ENCODE assay signal across 3 cellular contexts in the genomic region with DNA sequence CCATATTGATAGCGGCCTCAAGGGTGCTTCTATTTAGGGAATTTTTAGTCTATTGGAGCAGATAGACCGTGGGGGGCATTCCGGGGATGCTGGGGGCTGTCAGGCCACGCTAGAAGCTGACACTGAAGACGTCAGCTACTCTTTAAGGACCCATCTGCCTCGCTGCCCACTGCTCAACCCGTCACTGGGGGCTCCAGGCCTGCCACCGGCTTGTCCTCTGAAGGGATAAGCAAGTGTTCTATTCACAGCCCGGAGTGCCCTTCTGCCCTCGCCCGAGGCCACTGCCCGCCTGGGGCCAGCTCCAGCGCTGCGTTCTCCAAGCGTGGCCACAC.
A peak's percentile ranks its signal among the peaks of the same experiment; 100 is the strongest.
TF ChIP-seq lines count a peak whose summit lies in the region.

No MANE protein-coding gene starts in this region.

TF ChIP-seq in A549, 52 proteins besides CTCF, POLR2A, EP300 and RAD21 (continued from another document and continues in another):
- TF ChIP-seq, protein P1, sequence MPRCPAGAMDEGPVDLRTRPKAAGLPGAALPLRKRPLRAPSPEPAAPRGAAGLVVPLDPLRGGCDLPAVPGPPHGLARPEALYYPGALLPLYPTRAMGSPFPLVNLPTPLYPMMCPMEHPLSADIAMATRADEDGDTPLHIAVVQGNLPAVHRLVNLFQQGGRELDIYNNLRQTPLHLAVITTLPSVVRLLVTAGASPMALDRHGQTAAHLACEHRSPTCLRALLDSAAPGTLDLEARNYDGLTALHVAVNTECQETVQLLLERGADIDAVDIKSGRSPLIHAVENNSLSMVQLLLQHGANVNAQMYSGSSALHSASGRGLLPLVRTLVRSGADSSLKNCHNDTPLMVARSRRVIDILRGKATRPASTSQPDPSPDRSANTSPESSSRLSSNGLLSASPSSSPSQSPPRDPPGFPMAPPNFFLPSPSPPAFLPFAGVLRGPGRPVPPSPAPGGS (IDR thresholded peaks at IDR 0.05): no peak
- TF ChIP-seq, protein P2, sequence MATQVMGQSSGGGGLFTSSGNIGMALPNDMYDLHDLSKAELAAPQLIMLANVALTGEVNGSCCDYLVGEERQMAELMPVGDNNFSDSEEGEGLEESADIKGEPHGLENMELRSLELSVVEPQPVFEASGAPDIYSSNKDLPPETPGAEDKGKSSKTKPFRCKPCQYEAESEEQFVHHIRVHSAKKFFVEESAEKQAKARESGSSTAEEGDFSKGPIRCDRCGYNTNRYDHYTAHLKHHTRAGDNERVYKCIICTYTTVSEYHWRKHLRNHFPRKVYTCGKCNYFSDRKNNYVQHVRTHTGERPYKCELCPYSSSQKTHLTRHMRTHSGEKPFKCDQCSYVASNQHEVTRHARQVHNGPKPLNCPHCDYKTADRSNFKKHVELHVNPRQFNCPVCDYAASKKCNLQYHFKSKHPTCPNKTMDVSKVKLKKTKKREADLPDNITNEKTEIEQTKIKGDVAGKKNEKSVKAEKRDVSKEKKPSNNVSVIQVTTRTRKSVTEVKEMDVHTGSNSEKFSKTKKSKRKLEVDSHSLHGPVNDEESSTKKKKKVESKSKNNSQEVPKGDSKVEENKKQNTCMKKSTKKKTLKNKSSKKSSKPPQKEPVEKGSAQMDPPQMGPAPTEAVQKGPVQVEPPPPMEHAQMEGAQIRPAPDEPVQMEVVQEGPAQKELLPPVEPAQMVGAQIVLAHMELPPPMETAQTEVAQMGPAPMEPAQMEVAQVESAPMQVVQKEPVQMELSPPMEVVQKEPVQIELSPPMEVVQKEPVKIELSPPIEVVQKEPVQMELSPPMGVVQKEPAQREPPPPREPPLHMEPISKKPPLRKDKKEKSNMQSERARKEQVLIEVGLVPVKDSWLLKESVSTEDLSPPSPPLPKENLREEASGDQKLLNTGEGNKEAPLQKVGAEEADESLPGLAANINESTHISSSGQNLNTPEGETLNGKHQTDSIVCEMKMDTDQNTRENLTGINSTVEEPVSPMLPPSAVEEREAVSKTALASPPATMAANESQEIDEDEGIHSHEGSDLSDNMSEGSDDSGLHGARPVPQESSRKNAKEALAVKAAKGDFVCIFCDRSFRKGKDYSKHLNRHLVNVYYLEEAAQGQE (IDR thresholded peaks at IDR 0.05): no peak
- TF ChIP-seq FOSL2 (IDR thresholded peaks at IDR 0.05) (no peak), FOSL2 (CRISPR knock-in tag; IDR thresholded peaks at IDR 0.05) (no peak), MAFK (IDR thresholded peaks at IDR 0.05; ENCODE audit: partially characterized antibody) (no peak), ESRRA (IDR thresholded peaks at IDR 0.05; ENCODE audit: borderline replicate concordance, low read length) (no peak), NFE2L2 (conservative IDR thresholded peaks at IDR 0.05; ENCODE audit: low read length) (no peak), HEYL (CRISPR knock-in tag; IDR thresholded peaks at IDR 0.05) (no peak), ZC3H11A (IDR thresholded peaks at IDR 0.05) (no peak), EHMT2 (IDR thresholded peaks at IDR 0.05; ENCODE audit: low read depth) (no peak), BHLHE40 (IDR thresholded peaks at IDR 0.05; ENCODE audit: low read depth, low read length) (no peak), FOXS1 (CRISPR knock-in tag; IDR thresholded peaks at IDR 0.05) (no peak), EHF (CRISPR knock-in tag; IDR thresholded peaks at IDR 0.05) (no peak), RFX5 (IDR thresholded peaks at IDR 0.05) (no peak), CBX8 (IDR thresholded peaks at IDR 0.05) (no peak)
- TF ChIP-seq, protein P3, sequence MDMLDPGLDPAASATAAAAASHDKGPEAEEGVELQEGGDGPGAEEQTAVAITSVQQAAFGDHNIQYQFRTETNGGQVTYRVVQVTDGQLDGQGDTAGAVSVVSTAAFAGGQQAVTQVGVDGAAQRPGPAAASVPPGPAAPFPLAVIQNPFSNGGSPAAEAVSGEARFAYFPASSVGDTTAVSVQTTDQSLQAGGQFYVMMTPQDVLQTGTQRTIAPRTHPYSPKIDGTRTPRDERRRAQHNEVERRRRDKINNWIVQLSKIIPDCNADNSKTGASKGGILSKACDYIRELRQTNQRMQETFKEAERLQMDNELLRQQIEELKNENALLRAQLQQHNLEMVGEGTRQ (IDR thresholded peaks at IDR 0.05): no peak

TF ChIP-seq in HEK293, 187 proteins besides CTCF, POLR2A, EP300 and RAD21 (continued from another document):
- 0 out of 2 replicates have a peak, but pooled peaks have one; percentile 23 for TF ChIP-seq ZSCAN16 (tag by site-specific recombination; IDR thresholded peaks at IDR 0.05)
TF ChIP-seq in HEK293: peak in this region for 1.

TF ChIP-seq in GM12878, 131 proteins besides CTCF, POLR2A, EP300 and RAD21 (continued from another document):
- TF ChIP-seq NBN (IDR thresholded peaks at IDR 0.05) (0 out of 2 replicates have a peak, but pooled peaks have one; percentile 17), ETV6 (conservative IDR thresholded peaks at IDR 0.05 in 1 of 2, IDR thresholded peaks at IDR 0.05 in 1 of 2; ENCODE audit: borderline replicate concordance in 1 of 2, low read depth in 1 of 2) (no peak)
